Comparison of ENCODE assay signal across 8 cellular contexts in genomic region chr10:3786295-3786981, GRCh38. TPM values are rescaled to one million over a fixed set of nuclear protein-coding genes. Genes with fewer than 3 reads are reported as not detected.
A peak's percentile ranks its signal among the peaks of the same experiment; 100 is the strongest.
DNase-seq lines count a peak whose midpoint lies in the region; ATAC-seq, FAIRE-seq and TF ChIP-seq lines count a peak whose summit lies in the region.

No MANE protein-coding gene starts in this region.

- H4K20me1 ChIP-seq in endothelial cell of umbilical vein (replicated peaks; ENCODE audit: control insufficient read depth, extremely low read depth, insufficient read depth, low read length): no peaks in the 10 kb centered on the region

- H3K4me3 Mint-ChIP-seq in T-cell: peak overlapping the region; percentile 88 to 100 (median 95)
- peak overlapping the region; percentile 94 to 99 (median 96) for H3K4me3 Mint-ChIP-seq in nephron

- peak; percentile 92 for DNase-seq in HT-29 (ENCODE audit: low spot score)
- peak in 1 of 34 experiments; percentile 41 for DNase-seq in T-cell
- peak; percentile 70 for DNase-seq in endothelial cell of umbilical vein (ENCODE audit: low read depth, low spot score)
- no peak for DNase-seq in globus pallidus (ENCODE audit: low spot score)

- POLR2A ChIA-PET in T-cell (lab: Charles Lee): interaction anchor here in 1 of 2 donors (1.5 to 5.5 kb wide), 8 partner anchors 8 to 149 kb away, joined by 5 to 240 read pairs (median 28); no protein-coding TSS in a partner anchor
- POLR2A ChIA-PET in endothelial cell of umbilical vein (lab: Charles Lee): interaction anchor here (0.7 to 2.3 kb wide), 6 partner anchors 12 to 344 kb away, joined by 3 to 31 read pairs (median 6); no protein-coding TSS in a partner anchor

- CTCF ChIA-PET in T-cell (lab: Charles Lee): no interaction called here
- CTCF ChIA-PET in endothelial cell of umbilical vein (lab: Charles Lee): interaction anchor here (0.9 to 1.6 kb wide), 3 partner anchors 19 to 100 kb away, joined by 3 to 5 read pairs (median 4); no protein-coding TSS in a partner anchor

- peaks cover 7 to 12% (median 7%) of the 10 kb centered on the region in 3 donors for H3K9me3 Mint-ChIP-seq in T-cell
- peaks cover 16% of the 10 kb centered on the region for H3K9me3 Mint-ChIP-seq in nephron

- TF ChIP-seq POLR2A in endothelial cell of umbilical vein (IDR thresholded peaks at IDR 0.05; ENCODE audit: low read depth, low read length): no peak

- FAIRE-seq in endothelial cell of umbilical vein (lab: Jason Lieb, UNC): no peak

- peak overlapping the region; percentile 98 for H3K27ac ChIP-seq in endothelial cell of umbilical vein (ENCODE audit: insufficient read depth, low read depth, low read length)

- H3K4me1 Mint-ChIP-seq in T-cell: peaks cover 20 to 28% (median 22%) of the 10 kb centered on the region in 3 donors
- peaks cover 23% of the 10 kb centered on the region for H3K4me1 Mint-ChIP-seq in nephron

- intact Hi-C loops in endothelial cell of umbilical vein (cut with micrococcal nuclease): loop anchor here (1.0 to 5.0 kb wide), 9 partner anchors 19 to 891 kb away; no protein-coding TSS in a partner anchor

- no peaks in the 10 kb centered on the region for H3K9me1 ChIP-seq in endothelial cell of umbilical vein (replicated peaks; ENCODE audit: control insufficient read depth, extremely low read depth, insufficient read depth, low read length)

- BruUV-seq in endothelial cell of umbilical vein (replicated peaks; lab: Mats Ljungman, UMichigan): TSS peak; percentile 31

- no peaks in the 10 kb centered on the region for H3K27me3 ChIP-seq in endothelial cell of umbilical vein (ENCODE audit: control insufficient read depth in 2 of 2, insufficient read depth in 2 of 2, low read length in 2 of 2)

- dilution Hi-C loops in endothelial cell of umbilical vein (cut with MboI; ENCODE audit: extremely low pct_ligation_motif_present, low sequenced_read_pairs): no loop called here

- TF ChIP-seq CTCF in endothelial cell of umbilical vein (IDR thresholded peaks at IDR 0.05; ENCODE audit: extremely low read depth in 1 of 2, insufficient read depth in 1 of 2, low read depth in 1 of 2, low read length in 2 of 2) (no peak), nephron (IDR thresholded peaks at IDR 0.05; ENCODE audit: unreplicated experiment in 3 of 3) (no peak)

- peaks cover 38% of the 10 kb centered on the region for H3K79me2 ChIP-seq in endothelial cell of umbilical vein (ENCODE audit: control insufficient read depth, insufficient read depth, low read length)

- H3K36me3 ChIP-seq in endothelial cell of umbilical vein (ENCODE audit: control insufficient read depth in 2 of 2, extremely low read depth in 1 of 2, insufficient read depth in 2 of 2, low read length in 2 of 2): peaks cover 5 to 11% of the 10 kb centered on the region in 2 experiments

- H3K36me3 Mint-ChIP-seq in T-cell: peaks cover 37% of the 10 kb centered on the region
- peaks cover 25% of the 10 kb centered on the region for H3K36me3 Mint-ChIP-seq in nephron (ENCODE audit: low read depth)

- H3K27ac Mint-ChIP-seq in T-cell (peak overlapping the region; percentile 96 to 98), nephron (peak overlapping the region; percentile 98 to 99 (median 99))

- no peak overlapping the region for H2AFZ ChIP-seq in endothelial cell of umbilical vein (ENCODE audit: low read depth, low read length)

- ATAC-seq in T-cell (replicated peaks in 1 of 4) (no peak), HG02973 (IDR thresholded peaks at IDR 0.05; ENCODE audit: unreplicated experiment) (no peak), GM21367 (IDR thresholded peaks at IDR 0.05; ENCODE audit: unreplicated experiment) (no peak), HG02970 (IDR thresholded peaks at IDR 0.05; ENCODE audit: low FRiP score, unreplicated experiment) (no peak)

- H3K9ac ChIP-seq in endothelial cell of umbilical vein (replicated peaks; ENCODE audit: extremely low read depth, insufficient read depth, low read length): peak overlapping the region; percentile 98

- H3K27me3 Mint-ChIP-seq in T-cell (no peaks in the 10 kb centered on the region), nephron (ENCODE audit: low read depth) (no peaks in the 10 kb centered on the region)

- H3K4me1 ChIP-seq in endothelial cell of umbilical vein (ENCODE audit: control insufficient read depth, extremely low read depth, insufficient read depth, low read length): peaks cover 17% of the 10 kb centered on the region

- peak overlapping the region; percentile 87 for H3K4me2 ChIP-seq in endothelial cell of umbilical vein (ENCODE audit: insufficient read depth, low read length)

- H3K4me3 ChIP-seq in endothelial cell of umbilical vein (replicated peaks in 1 of 3; ENCODE audit: insufficient read depth in 1 of 3, low read depth in 1 of 3, low read length in 3 of 3): peak overlapping the region in 1 of 3 experiments; percentile 44

- no peaks in the 10 kb centered on the region for H3K9me3 ChIP-seq in endothelial cell of umbilical vein (replicated peaks; ENCODE audit: control insufficient read depth, insufficient read depth, low read length)

TF ChIP-seq in endothelial cell of umbilical vein, 7 proteins besides CTCF, POLR2A, EP300 and RAD21:
- TF ChIP-seq GATA2 (IDR thresholded peaks at IDR 0.05; ENCODE audit: insufficient read depth, insufficient read length, low read depth, low read length) (no peak), MAX (IDR thresholded peaks at IDR 0.05; ENCODE audit: insufficient read depth, insufficient read length) (no peak), MYC (IDR thresholded peaks at IDR 0.05; ENCODE audit: low read depth, low read length) (no peak), EZH2 (IDR thresholded peaks at IDR 0.05; ENCODE audit: borderline replicate concordance, low read depth, low read length, severe bottlenecking) (no peak), POLR2AphosphoS5 (IDR thresholded peaks at IDR 0.05; ENCODE audit: insufficient read depth, low read depth, low read length) (no peak), FOS (IDR thresholded peaks at IDR 0.05; ENCODE audit: borderline replicate concordance, insufficient read depth, low read length) (no peak), JUN (IDR thresholded peaks at IDR 0.05; ENCODE audit: borderline replicate concordance, insufficient read depth, insufficient read length, low read depth) (no peak)

RNA-seq across cellular contexts. Expression of gene KLF6, which starts 1.4 kb away (rescaled TPM):
- total RNA-seq in HT-29 (2014; rRNA removed; shearing (Covaris generic)): 155 and 182 TPM in 2 replicates
- total RNA-seq in T-cell: 1,000 to 10,000 TPM in 1 of 5 donors, 100 to 1,000 TPM in 4; 285 to 1,180 (median 400) TPM
- 307 and 330 TPM in 2 replicates for total RNA-seq in endothelial cell of umbilical vein
- 144 and 183 TPM in 2 replicates for polyA plus RNA-seq in endothelial cell of umbilical vein
- polyA plus RNA-seq in endothelial cell of umbilical vein (2011; cell fraction: cytosol; rRNA removed): 117 and 146 TPM in 2 replicates
- 913 and 1,014 TPM in 2 replicates for polyA plus RNA-seq in endothelial cell of umbilical vein (2011; cell fraction: nucleus; rRNA removed)
- polyA plus RNA-seq in endothelial cell of umbilical vein (2012): 258 and 323 TPM in 2 replicates
- 717 and 821 TPM in 2 replicates for polyA minus RNA-seq in endothelial cell of umbilical vein
- polyA minus RNA-seq in endothelial cell of umbilical vein (2011; cell fraction: cytosol; rRNA and poly(A)+ RNA removed): 6.0 TPM
- 1,291 and 1,303 TPM in 2 replicates for polyA minus RNA-seq in endothelial cell of umbilical vein (2011; cell fraction: nucleus; rRNA and poly(A)+ RNA removed)
